1 cellular context compared by ENCODE assay signal in the genomic region with DNA sequence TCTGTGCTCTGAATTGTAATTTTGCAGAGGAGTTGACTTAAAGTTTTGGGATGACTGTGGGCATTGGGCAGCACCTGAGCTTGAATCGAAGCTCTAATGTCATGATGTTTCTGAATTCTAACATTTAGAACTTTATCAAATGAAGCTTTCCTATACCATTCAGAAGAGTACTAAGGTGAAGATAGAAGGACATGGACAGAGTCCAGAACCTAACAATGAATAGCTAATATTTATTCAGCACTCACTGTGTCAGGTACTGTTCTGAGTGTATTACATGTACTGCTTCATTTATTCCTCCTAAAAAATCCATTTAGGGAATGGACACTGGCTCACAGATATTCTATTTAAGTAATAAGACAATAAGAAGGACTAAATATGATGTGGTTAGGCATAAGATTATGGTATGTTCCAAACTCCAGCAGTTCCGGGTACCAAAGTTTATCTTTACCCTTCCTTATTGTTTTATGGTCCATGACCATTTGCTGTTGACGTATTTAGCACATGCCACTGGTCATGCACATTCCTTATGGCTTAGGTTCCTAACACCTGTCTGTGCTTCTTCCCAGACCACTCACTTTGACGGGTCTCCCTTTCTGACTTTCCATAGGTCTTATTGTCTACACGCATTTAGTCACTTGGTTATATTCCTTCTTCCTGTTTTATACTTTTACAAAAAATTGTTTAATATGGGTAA.
TF ChIP-seq lines count a peak whose summit lies in the region.

No MANE protein-coding gene starts in this region.

TF ChIP-seq in HepG2, 621 proteins besides CTCF, POLR2A, EP300 and RAD21 (continued from another document):
- no peak for TF ChIP-seq CBX1 (IDR thresholded peaks at IDR 0.05; ENCODE audit: low read depth)
- TF ChIP-seq, protein P1, sequence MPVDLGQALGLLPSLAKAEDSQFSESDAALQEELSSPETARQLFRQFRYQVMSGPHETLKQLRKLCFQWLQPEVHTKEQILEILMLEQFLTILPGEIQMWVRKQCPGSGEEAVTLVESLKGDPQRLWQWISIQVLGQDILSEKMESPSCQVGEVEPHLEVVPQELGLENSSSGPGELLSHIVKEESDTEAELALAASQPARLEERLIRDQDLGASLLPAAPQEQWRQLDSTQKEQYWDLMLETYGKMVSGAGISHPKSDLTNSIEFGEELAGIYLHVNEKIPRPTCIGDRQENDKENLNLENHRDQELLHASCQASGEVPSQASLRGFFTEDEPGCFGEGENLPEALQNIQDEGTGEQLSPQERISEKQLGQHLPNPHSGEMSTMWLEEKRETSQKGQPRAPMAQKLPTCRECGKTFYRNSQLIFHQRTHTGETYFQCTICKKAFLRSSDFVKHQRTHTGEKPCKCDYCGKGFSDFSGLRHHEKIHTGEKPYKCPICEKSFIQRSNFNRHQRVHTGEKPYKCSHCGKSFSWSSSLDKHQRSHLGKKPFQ (CRISPR knock-in tag; IDR thresholded peaks at IDR 0.05; ENCODE audit: insufficient replicate concordance): no peak
- no peak for TF ChIP-seq ZNF841 (CRISPR knock-in tag; IDR thresholded peaks at IDR 0.05; ENCODE audit: borderline replicate concordance)
- no peak for TF ChIP-seq ZNF775 (CRISPR knock-in tag; IDR thresholded peaks at IDR 0.05; ENCODE audit: borderline replicate concordance)
- TF ChIP-seq, protein P2, sequence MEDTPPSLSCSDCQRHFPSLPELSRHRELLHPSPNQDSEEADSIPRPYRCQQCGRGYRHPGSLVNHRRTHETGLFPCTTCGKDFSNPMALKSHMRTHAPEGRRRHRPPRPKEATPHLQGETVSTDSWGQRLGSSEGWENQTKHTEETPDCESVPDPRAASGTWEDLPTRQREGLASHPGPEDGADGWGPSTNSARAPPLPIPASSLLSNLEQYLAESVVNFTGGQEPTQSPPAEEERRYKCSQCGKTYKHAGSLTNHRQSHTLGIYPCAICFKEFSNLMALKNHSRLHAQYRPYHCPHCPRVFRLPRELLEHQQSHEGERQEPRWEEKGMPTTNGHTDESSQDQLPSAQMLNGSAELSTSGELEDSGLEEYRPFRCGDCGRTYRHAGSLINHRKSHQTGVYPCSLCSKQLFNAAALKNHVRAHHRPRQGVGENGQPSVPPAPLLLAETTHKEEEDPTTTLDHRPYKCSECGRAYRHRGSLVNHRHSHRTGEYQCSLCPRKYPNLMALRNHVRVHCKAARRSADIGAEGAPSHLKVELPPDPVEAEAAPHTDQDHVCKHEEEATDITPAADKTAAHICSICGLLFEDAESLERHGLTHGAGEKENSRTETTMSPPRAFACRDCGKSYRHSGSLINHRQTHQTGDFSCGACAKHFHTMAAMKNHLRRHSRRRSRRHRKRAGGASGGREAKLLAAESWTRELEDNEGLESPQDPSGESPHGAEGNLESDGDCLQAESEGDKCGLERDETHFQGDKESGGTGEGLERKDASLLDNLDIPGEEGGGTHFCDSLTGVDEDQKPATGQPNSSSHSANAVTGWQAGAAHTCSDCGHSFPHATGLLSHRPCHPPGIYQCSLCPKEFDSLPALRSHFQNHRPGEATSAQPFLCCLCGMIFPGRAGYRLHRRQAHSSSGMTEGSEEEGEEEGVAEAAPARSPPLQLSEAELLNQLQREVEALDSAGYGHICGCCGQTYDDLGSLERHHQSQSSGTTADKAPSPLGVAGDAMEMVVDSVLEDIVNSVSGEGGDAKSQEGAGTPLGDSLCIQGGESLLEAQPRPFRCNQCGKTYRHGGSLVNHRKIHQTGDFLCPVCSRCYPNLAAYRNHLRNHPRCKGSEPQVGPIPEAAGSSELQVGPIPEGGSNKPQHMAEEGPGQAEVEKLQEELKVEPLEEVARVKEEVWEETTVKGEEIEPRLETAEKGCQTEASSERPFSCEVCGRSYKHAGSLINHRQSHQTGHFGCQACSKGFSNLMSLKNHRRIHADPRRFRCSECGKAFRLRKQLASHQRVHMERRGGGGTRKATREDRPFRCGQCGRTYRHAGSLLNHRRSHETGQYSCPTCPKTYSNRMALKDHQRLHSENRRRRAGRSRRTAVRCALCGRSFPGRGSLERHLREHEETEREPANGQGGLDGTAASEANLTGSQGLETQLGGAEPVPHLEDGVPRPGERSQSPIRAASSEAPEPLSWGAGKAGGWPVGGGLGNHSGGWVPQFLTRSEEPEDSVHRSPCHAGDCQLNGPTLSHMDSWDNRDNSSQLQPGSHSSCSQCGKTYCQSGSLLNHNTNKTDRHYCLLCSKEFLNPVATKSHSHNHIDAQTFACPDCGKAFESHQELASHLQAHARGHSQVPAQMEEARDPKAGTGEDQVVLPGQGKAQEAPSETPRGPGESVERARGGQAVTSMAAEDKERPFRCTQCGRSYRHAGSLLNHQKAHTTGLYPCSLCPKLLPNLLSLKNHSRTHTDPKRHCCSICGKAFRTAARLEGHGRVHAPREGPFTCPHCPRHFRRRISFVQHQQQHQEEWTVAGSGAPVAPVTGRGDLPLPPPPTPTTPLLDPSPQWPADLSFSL (CRISPR knock-in tag; IDR thresholded peaks at IDR 0.05): no peak
- TF ChIP-seq ZEB1 (IDR thresholded peaks at IDR 0.05; ENCODE audit: insufficient replicate concordance, low read depth): no peak
- TF ChIP-seq, protein P3, sequence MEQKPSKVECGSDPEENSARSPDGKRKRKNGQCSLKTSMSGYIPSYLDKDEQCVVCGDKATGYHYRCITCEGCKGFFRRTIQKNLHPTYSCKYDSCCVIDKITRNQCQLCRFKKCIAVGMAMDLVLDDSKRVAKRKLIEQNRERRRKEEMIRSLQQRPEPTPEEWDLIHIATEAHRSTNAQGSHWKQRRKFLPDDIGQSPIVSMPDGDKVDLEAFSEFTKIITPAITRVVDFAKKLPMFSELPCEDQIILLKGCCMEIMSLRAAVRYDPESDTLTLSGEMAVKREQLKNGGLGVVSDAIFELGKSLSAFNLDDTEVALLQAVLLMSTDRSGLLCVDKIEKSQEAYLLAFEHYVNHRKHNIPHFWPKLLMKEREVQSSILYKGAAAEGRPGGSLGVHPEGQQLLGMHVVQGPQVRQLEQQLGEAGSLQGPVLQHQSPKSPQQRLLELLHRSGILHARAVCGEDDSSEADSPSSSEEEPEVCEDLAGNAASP (CRISPR knock-in tag; IDR thresholded peaks at IDR 0.05; ENCODE audit: borderline replicate concordance): no peak
- no peak for TF ChIP-seq ATF7 (IDR thresholded peaks at IDR 0.05)
- TF ChIP-seq ATF7 (CRISPR knock-in tag; IDR thresholded peaks at IDR 0.05): no peak
